ENCODE assay signal across 16 cellular contexts in the genomic region with DNA sequence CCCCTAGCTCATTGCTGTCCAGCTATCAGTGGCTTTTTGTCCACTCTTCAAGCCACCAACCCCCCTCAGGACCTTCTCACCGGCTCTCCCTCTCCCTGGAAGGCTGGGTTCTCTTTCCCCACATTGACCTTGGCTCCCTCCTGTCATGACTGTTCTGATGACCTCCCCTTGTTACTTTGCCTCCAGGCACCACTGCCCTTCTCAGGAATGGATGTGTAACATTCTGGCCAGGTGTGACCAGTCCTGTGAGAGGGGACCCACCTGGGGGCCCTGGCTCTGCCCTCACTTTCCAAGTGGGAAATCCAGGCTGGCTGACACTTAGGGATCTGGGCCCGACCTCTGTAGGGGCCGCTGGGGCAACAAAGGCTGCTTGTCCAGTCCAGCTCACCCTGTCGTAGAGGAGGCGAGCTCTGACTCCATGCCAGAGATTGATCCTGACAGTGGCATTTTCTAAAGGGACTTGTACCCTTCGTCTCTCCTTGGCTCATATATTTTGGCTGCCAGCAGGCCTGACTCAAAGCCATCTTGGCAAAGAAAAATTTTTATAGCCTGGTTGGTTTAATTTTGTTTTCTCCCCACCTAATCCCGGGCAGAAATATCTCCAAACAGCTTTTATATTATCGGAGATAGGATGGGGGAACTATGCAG. TPM values are rescaled to one million over a fixed set of nuclear protein-coding genes. Genes with fewer than 3 reads are reported as not detected.
DNase-seq lines count a peak whose midpoint lies in the region; ATAC-seq and FAIRE-seq lines count a peak whose summit lies in the region.
"Had no signal": no experiment of that assay in that cellular context is flagged by ENCODE, and none has a peak within 500 bp of the region (broad histone marks: within the 10 kb centered on the region; RNA-seq: fewer than 3 reads in every experiment).

No MANE protein-coding gene starts in this region.

- no peaks in the 10 kb centered on the region for H3K36me3 Mint-ChIP-seq in activated naive CD8-positive, alpha-beta T cell treated with anti-CD3 and anti-CD28 coated beads for 36 hours
- H3K36me3 Mint-ChIP-seq in activated CD8-positive, alpha-beta memory T cell treated with anti-CD3 and anti-CD28 coated beads, Interleukin-2, amount 10 ng/mL, durations not matched to agents 7 days and 5 days, result no peaks in the 10 kb centered on the region

- H3K79me1 ChIP-seq in neuronal stem cell (ENCODE audit: low read depth, low read length), result no peaks in the 10 kb centered on the region

- in situ Hi-C loops in G401 (cut with HindIII; ENCODE audit: low sequenced_read_pairs), result no loop called here

- H4K8ac ChIP-seq in neuronal stem cell (ENCODE audit: low read depth, low read length), result no peak overlapping the region

- no peak overlapping the region for H2BK5ac ChIP-seq in neuronal stem cell (ENCODE audit: low read length)

- H3K4ac ChIP-seq in neuronal stem cell (ENCODE audit: low read length), result no peak overlapping the region

- DNase-seq in G401 (ENCODE audit: low spot score), result peak; percentile 69
- no peak for DNase-seq in GM18507 (ENCODE audit: extremely low spot score, insufficient read length, low read depth)
- DNase-seq in activated naive CD8-positive, alpha-beta T cell treated with anti-CD3 and anti-CD28 coated beads for 36 hours, result no peak
- DNase-seq in neuronal stem cell (ENCODE audit: low spot score), result no peak
- no peak for DNase-seq in NCI-H524 treated with DMSO at 0.1 percent for 48 hours (lab: John Stamatoyannopoulos, UW)
- no peak for DNase-seq in activated CD8-positive, alpha-beta memory T cell treated with anti-CD3 and anti-CD28 coated beads, Interleukin-2, amount 10 ng/mL, durations not matched to agents 7 days and 5 days
- no peak for DNase-seq in NCI-H1417 (lab: John Stamatoyannopoulos, UW)
- DNase-seq: activated naive CD4-positive, alpha-beta T cell; IMR-90; left lung; NK-92 treated with Interleukin-12 subunit alpha and Interleukin-12 subunit beta, amount 100 ng/mL, for 24 hours had no signal

- H3K4me1 Mint-ChIP-seq in activated naive CD8-positive, alpha-beta T cell treated with anti-CD3 and anti-CD28 coated beads for 36 hours, result peaks cover 18% of the 10 kb centered on the region
- H3K4me1 Mint-ChIP-seq in activated CD8-positive, alpha-beta memory T cell treated with anti-CD3 and anti-CD28 coated beads, Interleukin-2, amount 10 ng/mL, durations not matched to agents 7 days and 5 days, result peaks cover 18% of the 10 kb centered on the region

- H3K27ac Mint-ChIP-seq in activated naive CD8-positive, alpha-beta T cell treated with anti-CD3 and anti-CD28 coated beads for 36 hours, result peak overlapping the region; percentile 61
- no peak overlapping the region for H3K27ac Mint-ChIP-seq in activated CD8-positive, alpha-beta memory T cell treated with anti-CD3 and anti-CD28 coated beads, Interleukin-2, amount 10 ng/mL, durations not matched to agents 7 days and 5 days
- H3K27ac Mint-ChIP-seq: dendritic cell treated with granulocyte-macrophage colony-stimulating factor and Interleukin-4, amounts not matched to agents 40 ng/mL and 50 ng/mL, for 4 days had no signal

- peak overlapping the region; percentile 33 for H3K18ac ChIP-seq in neuronal stem cell (ENCODE audit: low read length)

- WGBS in neuronal stem cell (ENCODE audit: extremely low coverage in 2 of 2, insufficient read length in 2 of 2, insufficient replicate concordance in 1 of 2), 2 donors, result no CpG with 5 or more reads among the region's 8 CpGs

- CTCF ChIA-PET in activated CD8-positive, alpha-beta memory T cell treated with anti-CD3 and anti-CD28 coated beads, Interleukin-2, amount 10 ng/mL, durations not matched to agents 7 days and 5 days (lab: Charles Lee), result interaction anchor here (1.1 kb wide), 1 partner anchor 80 kb away, joined by 3 read pairs; no protein-coding TSS in a partner anchor

- peaks cover 0 to 1% of the 10 kb centered on the region in 2 donors for H3K4me1 ChIP-seq in neuronal stem cell (ENCODE audit: control insufficient read depth in 2 of 2, insufficient read depth in 1 of 2, low read depth in 1 of 2, low read length in 2 of 2)
- H3K4me1 ChIP-seq: left lung, tibial nerve had no signal

- no peak overlapping the region for H2AK5ac ChIP-seq in neuronal stem cell (ENCODE audit: low read depth, low read length)

- H2BK12ac ChIP-seq in neuronal stem cell (ENCODE audit: low read length), result no peak overlapping the region

- no peaks in the 10 kb centered on the region for H3K27me3 Mint-ChIP-seq in activated naive CD8-positive, alpha-beta T cell treated with anti-CD3 and anti-CD28 coated beads for 36 hours
- H3K27me3 Mint-ChIP-seq in activated CD8-positive, alpha-beta memory T cell treated with anti-CD3 and anti-CD28 coated beads, Interleukin-2, amount 10 ng/mL, durations not matched to agents 7 days and 5 days, result peaks cover 3% of the 10 kb centered on the region
- H3K27me3 Mint-ChIP-seq: dendritic cell treated with granulocyte-macrophage colony-stimulating factor and Interleukin-4, amounts not matched to agents 40 ng/mL and 50 ng/mL, for 4 days had no signal

- H3K4me2 ChIP-seq in neuronal stem cell (ENCODE audit: insufficient read depth, low read length, poor library complexity, severe bottlenecking), result no peak overlapping the region
- H3K4me2 ChIP-seq: smooth muscle cell had no signal

- peak overlapping the region; percentile 12 for H3K9ac ChIP-seq in neuronal stem cell (ENCODE audit: low read depth, low read length, poor library complexity)

- peak overlapping the region in 1 of 2 donors; percentile 30 for H3K4me3 ChIP-seq in neuronal stem cell (ENCODE audit: low read length in 2 of 2)
- H3K4me3 ChIP-seq: left lung, smooth muscle cell, tibial nerve had no signal

- FAIRE-seq in GM18507 (lab: Jason Lieb, UNC), result peak; percentile 47
- FAIRE-seq: frontal cortex had no signal

- H3K36me3 ChIP-seq in neuronal stem cell (replicated peaks in 1 of 2; ENCODE audit: control insufficient read depth in 2 of 2, insufficient read depth in 2 of 2, low read length in 2 of 2), result no peaks in the 10 kb centered on the region
- H3K36me3 ChIP-seq: left lung, tibial nerve had no signal

- H3K27ac ChIP-seq in neuronal stem cell (replicated peaks; ENCODE audit: low read length), result no peak overlapping the region
- H3K27ac ChIP-seq: epithelial cell of prostate, left lung, tibial nerve had no signal

- H3K23ac ChIP-seq in neuronal stem cell (ENCODE audit: low read depth, low read length, poor library complexity), result no peak overlapping the region

- H2BK120ac ChIP-seq in neuronal stem cell (ENCODE audit: low read depth, low read length), result no peak overlapping the region

- no peak overlapping the region for H2BK15ac ChIP-seq in neuronal stem cell (ENCODE audit: low read length)

- no peak overlapping the region for H2AFZ ChIP-seq in neuronal stem cell (ENCODE audit: low read length)

- no peak overlapping the region for H4K91ac ChIP-seq in neuronal stem cell (ENCODE audit: low read depth, low read length, poor library complexity)

- no peaks in the 10 kb centered on the region for H3K9me3 Mint-ChIP-seq in activated naive CD8-positive, alpha-beta T cell treated with anti-CD3 and anti-CD28 coated beads for 36 hours
- H3K9me3 Mint-ChIP-seq in activated CD8-positive, alpha-beta memory T cell treated with anti-CD3 and anti-CD28 coated beads, Interleukin-2, amount 10 ng/mL, durations not matched to agents 7 days and 5 days (ENCODE audit: low read depth), result no peaks in the 10 kb centered on the region
- H3K9me3 Mint-ChIP-seq: dendritic cell treated with granulocyte-macrophage colony-stimulating factor and Interleukin-4, amounts not matched to agents 40 ng/mL and 50 ng/mL, for 4 days had no signal

- no peak for ATAC-seq in activated CD8-positive, alpha-beta memory T cell treated with anti-CD3 and anti-CD28 coated beads, Interleukin-2, amount 10 ng/mL, durations not matched to agents 7 days and 5 days
- ATAC-seq: left lung had no signal

- H3K14ac ChIP-seq in neuronal stem cell (ENCODE audit: low read length), result no peak overlapping the region

- H3K4me3 Mint-ChIP-seq in activated naive CD8-positive, alpha-beta T cell treated with anti-CD3 and anti-CD28 coated beads for 36 hours, result no peak overlapping the region
- H3K4me3 Mint-ChIP-seq in activated CD8-positive, alpha-beta memory T cell treated with anti-CD3 and anti-CD28 coated beads, Interleukin-2, amount 10 ng/mL, durations not matched to agents 7 days and 5 days, result no peak overlapping the region
- H3K4me3 Mint-ChIP-seq: dendritic cell treated with granulocyte-macrophage colony-stimulating factor and Interleukin-4, amounts not matched to agents 40 ng/mL and 50 ng/mL, for 4 days had no signal

- H3K9me3 ChIP-seq in neuronal stem cell (replicated peaks in 1 of 2; ENCODE audit: control insufficient read depth in 2 of 2, insufficient read depth in 1 of 2, low read depth in 1 of 2, low read length in 2 of 2), result no peaks in the 10 kb centered on the region
- H3K9me3 ChIP-seq: left lung, tibial nerve had no signal

- peaks cover 0 to 16% (median 0%) of the 10 kb centered on the region in 3 experiments for H3K27me3 ChIP-seq in neuronal stem cell (ENCODE audit: control insufficient read depth in 3 of 3, insufficient read depth in 3 of 3, low read depth in 1 of 3, low read length in 3 of 3)
- H3K27me3 ChIP-seq: left lung, tibial nerve had no signal

RNA-seq across cellular contexts. Expression of gene USP24, which starts 37.9 kb away (rescaled TPM):
- 14.3 and 20.8 TPM in 2 replicates for total RNA-seq in G401 (2014; rRNA removed; shearing (Covaris generic))
- 10 to 100 TPM; 44.4 to 51.2 TPM for total RNA-seq in activated naive CD8-positive, alpha-beta T cell treated with anti-CD3 and anti-CD28 coated beads for 36 hours
- 11.9 TPM for polyA plus RNA-seq in neuronal stem cell (2013, experiment 1 of 2)
- 11.3 TPM for polyA plus RNA-seq in neuronal stem cell (2013, experiment 2 of 2)
- 10 to 100 TPM; 38.2 to 42.3 TPM for total RNA-seq in activated CD8-positive, alpha-beta memory T cell treated with anti-CD3 and anti-CD28 coated beads, Interleukin-2, amount 10 ng/mL, durations not matched to agents 7 days and 5 days
